Comparison of ENCODE assay signal across 9 cellular contexts in the genomic region with DNA sequence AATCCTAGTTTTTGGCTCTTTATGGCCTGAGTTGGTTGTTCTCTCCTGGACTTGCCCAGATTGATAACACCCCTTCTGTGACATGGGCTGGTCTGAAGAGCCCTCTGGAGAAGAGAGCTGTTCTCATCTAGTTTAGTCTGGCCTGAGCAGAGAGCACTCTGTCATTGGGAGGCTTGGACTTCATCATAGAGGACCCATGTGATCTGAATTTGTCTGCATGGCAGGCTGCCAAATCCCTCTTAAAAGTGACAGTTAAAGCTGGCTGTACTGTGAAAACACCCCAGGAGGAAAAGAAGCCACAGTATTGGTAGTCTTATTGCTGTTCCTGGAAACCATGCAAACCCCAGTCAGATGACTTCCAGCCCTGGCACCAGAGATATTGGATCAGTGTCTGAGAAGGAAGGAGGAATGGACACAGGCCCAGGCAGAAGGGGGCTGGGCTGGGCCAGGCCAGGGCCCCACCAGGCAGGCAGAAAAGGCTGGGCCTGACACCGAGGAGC. TPM values are rescaled to one million over a fixed set of nuclear protein-coding genes. Genes with fewer than 3 reads are reported as not detected.
DNase-seq lines count a peak whose midpoint lies in the region; ATAC-seq, FAIRE-seq and TF ChIP-seq lines count a peak whose summit lies in the region.
"Had no signal": no experiment of that assay in that cellular context is flagged by ENCODE, and none has a peak within 500 bp of the region (broad histone marks: within the 10 kb centered on the region; RNA-seq: fewer than 3 reads in every experiment).

No MANE protein-coding gene starts in this region.

- H3K36me3 ChIP-seq in pancreas: no peaks in the 10 kb centered on the region
- H3K36me3 ChIP-seq: neutrophil had no signal

- H3K36me3 Mint-ChIP-seq in activated naive CD4-positive, alpha-beta T cell treated with anti-CD3 and anti-CD28 coated beads for 36 hours (ENCODE audit: low read depth): no peaks in the 10 kb centered on the region
- no peaks in the 10 kb centered on the region for H3K36me3 Mint-ChIP-seq in natural killer cell

- no peaks in the 10 kb centered on the region for H3K9me3 Mint-ChIP-seq in activated naive CD4-positive, alpha-beta T cell treated with anti-CD3 and anti-CD28 coated beads for 36 hours
- H3K9me3 Mint-ChIP-seq in natural killer cell: no peaks in the 10 kb centered on the region

- no peaks in the 10 kb centered on the region for H3K9me3 ChIP-seq in pancreas
- H3K9me3 ChIP-seq: neutrophil had no signal

- H3K4me3 ChIP-seq in fibroblast of mammary gland (ENCODE audit: control insufficient read depth, low read depth, low read length) (no peak overlapping the region), pancreas (no peak overlapping the region)

- intact Hi-C loops in activated naive CD4-positive, alpha-beta T cell treated with anti-CD3 and anti-CD28 coated beads for 36 hours (cut with micrococcal nuclease): no loop called here
- intact Hi-C loops in pancreas (cut with DNase I) (loop anchor here in 2 of 3 donors (10.0 kb wide), 1 partner anchor 51 kb away; no protein-coding TSS in a partner anchor), natural killer cell (cut with micrococcal nuclease) (loop anchor here (10.0 kb wide), 1 partner anchor 49 kb away; no protein-coding TSS in a partner anchor)

- CTCF ChIA-PET in activated naive CD4-positive, alpha-beta T cell treated with anti-CD3 and anti-CD28 coated beads for 36 hours (lab: Charles Lee): no interaction called here

- DNase-seq in activated naive CD4-positive, alpha-beta T cell treated with anti-CD3 and anti-CD28 coated beads for 36 hours: peak; percentile 48
- no peak for DNase-seq in activated naive CD4-positive, alpha-beta T cell treated with anti-CD3 and anti-CD28 coated beads, Interleukin-2, amount 50 U/mL, for 16 hours
- DNase-seq in SHP77 treated with DMSO at 0.1 percent for 48 hours (lab: John Stamatoyannopoulos, UW) (peak; percentile 88), fibroblast of mammary gland (ENCODE audit: low read depth) (peak; percentile 46), pancreas (peak; percentile 50 to 84 (median 66)), natural killer cell (no peak)

- FAIRE-seq in pancreas (lab: Jason Lieb, UNC): peak; percentile 57

- peak in 3 of 4 donors; percentile 56 to 68 (median 56) for ATAC-seq in pancreas
- ATAC-seq in natural killer cell: no peak
- ATAC-seq in GM19467 (IDR thresholded peaks at IDR 0.05; ENCODE audit: unreplicated experiment): no peak
- ATAC-seq in GM21737 (IDR thresholded peaks at IDR 0.05; ENCODE audit: unreplicated experiment): no peak

- H3K4me1 Mint-ChIP-seq in activated naive CD4-positive, alpha-beta T cell treated with anti-CD3 and anti-CD28 coated beads for 36 hours (ENCODE audit: low read depth): peaks cover 62% of the 10 kb centered on the region
- H3K4me1 Mint-ChIP-seq in natural killer cell: peaks cover 17 to 20% of the 10 kb centered on the region in 2 donors

- peaks cover 4% of the 10 kb centered on the region for H3K27me3 Mint-ChIP-seq in activated naive CD4-positive, alpha-beta T cell treated with anti-CD3 and anti-CD28 coated beads for 36 hours (ENCODE audit: low read depth)
- H3K27me3 Mint-ChIP-seq in natural killer cell (ENCODE audit: low read depth in 2 of 2): peaks cover 0 to 3% of the 10 kb centered on the region in 2 donors

- H3K27ac Mint-ChIP-seq in activated naive CD4-positive, alpha-beta T cell treated with anti-CD3 and anti-CD28 coated beads for 36 hours: peak overlapping the region; percentile 50
- H3K27ac Mint-ChIP-seq in natural killer cell: no peak overlapping the region

- no peak for TF ChIP-seq CTCF in fibroblast of mammary gland (conservative IDR thresholded peaks at IDR 0.05; ENCODE audit: control insufficient read depth, insufficient read depth, low read depth, low read length)
- no peak for TF ChIP-seq CTCF in pancreas (IDR thresholded peaks at IDR 0.05)
- TF ChIP-seq CTCF in natural killer cell (IDR thresholded peaks at IDR 0.05): no peak

- H3K27ac ChIP-seq in pancreas: peak overlapping the region in 3 of 4 donors; percentile 53 to 85 (median 82)
- H3K27ac ChIP-seq: neutrophil had no signal

- peaks cover 3 to 8% (median 7%) of the 10 kb centered on the region in 3 donors for H3K4me1 ChIP-seq in pancreas

- no peak overlapping the region for H3K4me3 Mint-ChIP-seq in activated naive CD4-positive, alpha-beta T cell treated with anti-CD3 and anti-CD28 coated beads for 36 hours
- H3K4me3 Mint-ChIP-seq in natural killer cell: no peak overlapping the region

- H3K27me3 ChIP-seq in pancreas: no peaks in the 10 kb centered on the region

- 65 to 67% methylated on average over 1 of the region's 1 CpG for WGBS in pancreas, 2 donors

RNA-seq across cellular contexts. Expression of a gene that starts 3.7 kb away (rescaled TPM):
- total RNA-seq in activated naive CD4-positive, alpha-beta T cell treated with anti-CD3 and anti-CD28 coated beads for 36 hours: under 1 TPM; 0.81 to 0.88 TPM
- total RNA-seq in pancreas (1 to 10 TPM; 2.2 to 4.5 (median 3.3) TPM), natural killer cell (under 1 TPM; 0.16 to 0.55 (median 0.19) TPM)
- 1 to 10 TPM; 1.2 to 1.3 TPM for polyA plus RNA-seq in pancreas

RNA-seq across cellular contexts. Expression of a gene that starts 5.6 kb away (rescaled TPM):
- total RNA-seq in activated naive CD4-positive, alpha-beta T cell treated with anti-CD3 and anti-CD28 coated beads for 36 hours: 1 to 10 TPM; 7.7 to 8.3 TPM
- total RNA-seq in pancreas (10 to 100 TPM; 15.2 to 35.9 (median 22.7) TPM), natural killer cell (1 to 10 TPM; 3.3 to 5.5 (median 4.3) TPM)
- polyA plus RNA-seq in pancreas: 10 to 100 TPM; 12.5 to 19.7 TPM

RNA-seq across cellular contexts. Expression of a gene that starts 33.0 kb away (rescaled TPM):
- total RNA-seq in activated naive CD4-positive, alpha-beta T cell treated with anti-CD3 and anti-CD28 coated beads for 36 hours: 1 to 10 TPM; 8.9 to 9.5 TPM
- 10 to 100 TPM; 18.8 to 44.0 (median 26.3) TPM for total RNA-seq in pancreas
- 10 to 100 TPM; 76.0 to 80.6 TPM for polyA plus RNA-seq in pancreas
- 10 to 100 TPM in 1 of 3 donors, 1 to 10 TPM in 2; 6.1 to 11.8 (median 9.6) TPM for total RNA-seq in natural killer cell

RNA-seq across cellular contexts. Expression of a gene that starts 40.6 kb away (rescaled TPM):
- not detected for total RNA-seq in activated naive CD4-positive, alpha-beta T cell treated with anti-CD3 and anti-CD28 coated beads for 36 hours
- total RNA-seq in pancreas (under 1 TPM in 5 of 6 donors, not detected in 1; 0.14 to 0.22 (median 0.16) TPM), natural killer cell (not detected)
- polyA plus RNA-seq in pancreas: 1 to 10 TPM in 1 of 2 donors, under 1 TPM in 1; 0.46 to 1.5 TPM

RNA-seq across cellular contexts. Expression of a gene that starts 57.3 kb away (rescaled TPM):
- total RNA-seq in activated naive CD4-positive, alpha-beta T cell treated with anti-CD3 and anti-CD28 coated beads for 36 hours: 10 to 100 TPM; 16.1 to 17.7 TPM
- 10 to 100 TPM; 35.7 to 60.3 (median 43.8) TPM for total RNA-seq in pancreas
- polyA plus RNA-seq in pancreas: 10 to 100 TPM; 43.3 to 46.5 TPM
- total RNA-seq in natural killer cell: 10 to 100 TPM; 30.3 to 38.7 (median 36.4) TPM

Comparison
In these comparisons a context has a peak if more than half of its experiments do, and no peak if none do; other contexts are left out.
1. DNase-seq: peak in activated naive CD4-positive, alpha-beta T cell treated with anti-CD3 and anti-CD28 coated beads for 36 hours (single experiment), SHP77 treated with DMSO at 0.1 percent for 48 hours (single experiment), fibroblast of mammary gland (single experiment) and pancreas (6 of 6); none in activated naive CD4-positive, alpha-beta T cell treated with anti-CD3 and anti-CD28 coated beads, Interleukin-2, amount 50 U/mL, for 16 hours (single experiment) and natural killer cell (single experiment).
2. ATAC-seq: peak in pancreas (3 of 4); none in natural killer cell (0 of 3), GM19467 (single experiment) and GM21737 (single experiment).